Comparison of ENCODE assay signal across 8 cellular contexts in genomic region chr9:14322211-14323082, GRCh38. TPM values are rescaled to one million over a fixed set of nuclear protein-coding genes. Genes with fewer than 3 reads are reported as not detected.
A peak's percentile ranks its signal among the peaks of the same experiment; 100 is the strongest.
DNase-seq lines count a peak whose midpoint lies in the region; ATAC-seq and TF ChIP-seq lines count a peak whose summit lies in the region.

No MANE protein-coding gene starts in this region.

- H3K27me3 Mint-ChIP-seq in CD4-positive, alpha-beta T cell: peaks cover 76% of the 10 kb centered on the region

- H3K36me3 ChIP-seq in endocrine pancreas (ENCODE audit: control insufficient read depth, insufficient read depth, low read length) (no peaks in the 10 kb centered on the region), mesodermal cell (ENCODE audit: control insufficient read depth, insufficient read depth, low read length) (no peaks in the 10 kb centered on the region)

- H3K4me3 Mint-ChIP-seq in CD4-positive, alpha-beta T cell: peak overlapping the region; percentile 89

- no peaks in the 10 kb centered on the region for H3K9me3 Mint-ChIP-seq in CD4-positive, alpha-beta T cell

- peak; percentile 22 to 63 (median 36) for DNase-seq in CD4-positive, alpha-beta T cell
- peak; percentile 70 for DNase-seq in GM19240 (ENCODE audit: insufficient read length, low spot score)
- peak; percentile 93 for DNase-seq in NCI-H748 treated with DMSO at 0.1 percent for 48 hours (lab: John Stamatoyannopoulos, UW)
- DNase-seq in activated CD8-positive, alpha-beta memory T cell treated with anti-CD3 and anti-CD28 coated beads for 4 hours (ENCODE audit: low read depth in 2 of 2): peak; percentile 30 to 48
- DNase-seq in stimulated activated CD8-positive, alpha-beta memory T cell treated with anti-CD3 and anti-CD28 coated beads, Interleukin-15, amount 100 ng/mL, for 24 hours (ENCODE audit: low read depth): peak; percentile 42

- H3K9ac ChIP-seq in endocrine pancreas (ENCODE audit: control insufficient read depth, insufficient read depth, low read length): peak overlapping the region; percentile 10

- intact Hi-C loops in CD4-positive, alpha-beta T cell (cut with DNase I, micrococcal nuclease): no loop called here

- H3K9me3 ChIP-seq in CD4-positive, alpha-beta T cell (ENCODE audit: control insufficient read depth, low read length): no peaks in the 10 kb centered on the region
- no peaks in the 10 kb centered on the region for H3K9me3 ChIP-seq in endocrine pancreas (ENCODE audit: control insufficient read depth, low read length)
- no peaks in the 10 kb centered on the region for H3K9me3 ChIP-seq in mesodermal cell (ENCODE audit: control insufficient read depth, low read length)

- POLR2A ChIA-PET in CD4-positive, alpha-beta T cell (lab: Charles Lee): no interaction called here

- peaks cover 26% of the 10 kb centered on the region for H3K4me1 Mint-ChIP-seq in CD4-positive, alpha-beta T cell (ENCODE audit: low read depth)

- H3K36me3 Mint-ChIP-seq in CD4-positive, alpha-beta T cell (ENCODE audit: low read depth): peaks cover 7% of the 10 kb centered on the region

- WGBS in mesodermal cell (ENCODE audit: insufficient coverage in 2 of 2), 2 experiments: 0 to 1% methylated on average over 40 to 58 of the region's 98 CpGs

- peak; percentile 84 for ATAC-seq in CD4-positive, alpha-beta T cell (ENCODE audit: poor library complexity)
- ATAC-seq in HG03439 (IDR thresholded peaks at IDR 0.05; ENCODE audit: unreplicated experiment): peak; percentile 96

- peak overlapping the region; percentile 70 for H3K4me3 ChIP-seq in endocrine pancreas (ENCODE audit: control insufficient read depth, insufficient read depth, low read length)
- H3K4me3 ChIP-seq in mesodermal cell (ENCODE audit: extremely low read depth, insufficient read depth, low read length, poor library complexity, severe bottlenecking): peak overlapping the region; percentile 59

- no peak for TF ChIP-seq CTCF in CD4-positive, alpha-beta T cell (IDR thresholded peaks at IDR 0.05)

- CTCF ChIA-PET in CD4-positive, alpha-beta T cell (lab: Charles Lee): no interaction called here

- no peak overlapping the region for H3K27ac ChIP-seq in CD4-positive, alpha-beta T cell (ENCODE audit: low read depth, low read length)
- peak overlapping the region; percentile 79 for H3K27ac ChIP-seq in mesodermal cell (ENCODE audit: low read depth, low read length, severe bottlenecking)

- peaks cover 14% of the 10 kb centered on the region for H3K27me3 ChIP-seq in CD4-positive, alpha-beta T cell (ENCODE audit: control insufficient read depth, insufficient read depth, low read length)
- H3K27me3 ChIP-seq in endocrine pancreas (ENCODE audit: control insufficient read depth, insufficient read depth, low read length): peaks cover 3% of the 10 kb centered on the region

- H3K27ac Mint-ChIP-seq in CD4-positive, alpha-beta T cell: peak overlapping the region; percentile 27

- H3K4me1 ChIP-seq in endocrine pancreas (ENCODE audit: control insufficient read depth, insufficient read depth, low read length): no peaks in the 10 kb centered on the region
- peaks cover 11% of the 10 kb centered on the region for H3K4me1 ChIP-seq in mesodermal cell (ENCODE audit: control insufficient read depth, insufficient read depth, low read length, poor library complexity, severe bottlenecking)

RNA-seq across cellular contexts. Expression of gene NFIB, which starts 8.5 kb away (rescaled TPM):
- not detected for total RNA-seq in CD4-positive, alpha-beta T cell
- 1.9 TPM for polyA plus RNA-seq in mesodermal cell (2013, experiment 1 of 2)
- 1.7 TPM for polyA plus RNA-seq in mesodermal cell (2013, experiment 2 of 2)

Comparison
In these comparisons a context has a peak if more than half of its experiments do, and no peak if none do; other contexts are left out.
1. DNase-seq: peak in every context shown above with its lines; median percentile 93 in NCI-H748 treated with DMSO at 0.1 percent for 48 hours; 70 in GM19240; 42 in stimulated activated CD8-positive, alpha-beta memory T cell treated with anti-CD3 and anti-CD28 coated beads, Interleukin-15, amount 100 ng/mL, for 24 hours; 39 in activated CD8-positive, alpha-beta memory T cell treated with anti-CD3 and anti-CD28 coated beads for 4 hours; 36 in CD4-positive, alpha-beta T cell.